ENCODE assay signal across 16 cellular contexts in genomic region chr13:28147489-28147888, GRCh38. TPM values are rescaled to one million over a fixed set of nuclear protein-coding genes. Genes with fewer than 3 reads are reported as not detected.
A peak's percentile ranks its signal among the peaks of the same experiment; 100 is the strongest.
DNase-seq lines count a peak whose midpoint lies in the region; ATAC-seq and TF ChIP-seq lines count a peak whose summit lies in the region.
"Had no signal": no experiment of that assay in that cellular context is flagged by ENCODE, and none has a peak within 500 bp of the region (broad histone marks: within the 10 kb centered on the region; RNA-seq: fewer than 3 reads in every experiment).

No MANE protein-coding gene starts in this region.

- H3K4me3 ChIP-seq in foreskin fibroblast (ENCODE audit: low read depth in 1 of 2, low read length in 2 of 2), result no peak overlapping the region
- H3K4me3 ChIP-seq in naive thymus-derived CD4-positive, alpha-beta T cell (ENCODE audit: low read length), result no peak overlapping the region
- H3K4me3 ChIP-seq: K562, Peyer's patch, SK-N-MC had no signal

- POLR2A ChIA-PET in activated CD4-positive, alpha-beta T cell treated with anti-CD3 and anti-CD28 coated beads for 36 hours (lab: Charles Lee), result interaction anchor here (0.5 to 1.6 kb wide), 4 partner anchors 10 to 410 kb away, joined by 3 to 4 read pairs (median 4); partner anchors contain the start of gene PAN3
- POLR2A ChIA-PET in WTC11 (lab: Charles Lee), result no interaction called here
- POLR2A ChIA-PET in naive thymus-derived CD4-positive, alpha-beta T cell (lab: Charles Lee), result interaction anchor here (0.6 to 1.2 kb wide), 3 partner anchors 38 to 137 kb away, joined by 3 to 4 read pairs (median 3); no protein-coding TSS in a partner anchor

- no peaks in the 10 kb centered on the region for H3K9me3 ChIP-seq in naive thymus-derived CD4-positive, alpha-beta T cell (ENCODE audit: control insufficient read depth in 2 of 3, low read length in 3 of 3)
- H3K9me3 ChIP-seq: Peyer's patch had no signal

- H3K27me3 Mint-ChIP-seq in activated CD4-positive, alpha-beta T cell treated with anti-CD3 and anti-CD28 coated beads for 36 hours, result no peaks in the 10 kb centered on the region
- no peaks in the 10 kb centered on the region for H3K27me3 Mint-ChIP-seq in WTC11 (ENCODE audit: low read depth)
- no peaks in the 10 kb centered on the region for H3K27me3 Mint-ChIP-seq in naive thymus-derived CD4-positive, alpha-beta T cell

- peak; percentile 17 for DNase-seq in activated CD4-positive, alpha-beta T cell treated with anti-CD3 and anti-CD28 coated beads for 36 hours
- DNase-seq in activated CD4-positive, alpha-beta T cell treated with anti-CD3 and anti-CD28 coated beads, Interleukin-2, amount 50 U/mL, for 48 hours, result no peak
- peak; percentile 1 for DNase-seq in EH (ENCODE audit: low read depth)
- DNase-seq in WTC11 (ENCODE audit: low spot score), result no peak
- DNase-seq in foreskin fibroblast, result peak; percentile 14 to 26
- DNase-seq in naive thymus-derived CD4-positive, alpha-beta T cell, result no peak
- no peak for DNase-seq in putamen (ENCODE audit: low spot score)
- DNase-seq: cortex of kidney; natural killer cell; NCI-H82; Peyer's patch; stimulated activated naive CD4-positive, alpha-beta T cell treated with Interleukin-2 at 50 U/mL for 16 hours had no signal

- H3K36me3 ChIP-seq in naive thymus-derived CD4-positive, alpha-beta T cell (ENCODE audit: control insufficient read depth in 2 of 3, insufficient read depth in 3 of 3, low read length in 3 of 3), result no peaks in the 10 kb centered on the region
- H3K36me3 ChIP-seq: Peyer's patch had no signal

- H3K4me3 Mint-ChIP-seq in activated CD4-positive, alpha-beta T cell treated with anti-CD3 and anti-CD28 coated beads for 36 hours, result no peak overlapping the region
- H3K4me3 Mint-ChIP-seq in WTC11, result no peak overlapping the region
- peak overlapping the region in 4 of 10 donors; percentile 6 to 50 (median 27) for H3K4me3 Mint-ChIP-seq in naive thymus-derived CD4-positive, alpha-beta T cell
- H3K4me3 Mint-ChIP-seq: natural killer cell had no signal

- H3K4me1 Mint-ChIP-seq in activated CD4-positive, alpha-beta T cell treated with anti-CD3 and anti-CD28 coated beads for 36 hours, result peaks cover 52% of the 10 kb centered on the region
- peaks cover 27% of the 10 kb centered on the region for H3K4me1 Mint-ChIP-seq in WTC11
- H3K4me1 Mint-ChIP-seq in naive thymus-derived CD4-positive, alpha-beta T cell, result peaks cover 12 to 93% (median 70%) of the 10 kb centered on the region in 7 donors

- H3K27ac ChIP-seq in naive thymus-derived CD4-positive, alpha-beta T cell (ENCODE audit: low read depth, low read length), result no peak overlapping the region
- H3K27ac ChIP-seq: epithelial cell of prostate, Peyer's patch, SK-N-MC had no signal

- H3K4me1 ChIP-seq in naive thymus-derived CD4-positive, alpha-beta T cell (ENCODE audit: control insufficient read depth in 2 of 2, insufficient read depth in 2 of 2, low read length in 2 of 2), result peaks cover 7 to 16% of the 10 kb centered on the region in 2 donors

- no peak overlapping the region for H3K27ac Mint-ChIP-seq in activated CD4-positive, alpha-beta T cell treated with anti-CD3 and anti-CD28 coated beads for 36 hours
- peak overlapping the region; percentile 60 for H3K27ac Mint-ChIP-seq in WTC11
- peak overlapping the region in 1 of 9 donors; percentile 41 for H3K27ac Mint-ChIP-seq in naive thymus-derived CD4-positive, alpha-beta T cell
- H3K27ac Mint-ChIP-seq: natural killer cell had no signal

- no peaks in the 10 kb centered on the region for H3K27me3 ChIP-seq in naive thymus-derived CD4-positive, alpha-beta T cell (ENCODE audit: control insufficient read depth in 2 of 2, insufficient read depth in 2 of 2, low read length in 2 of 2)
- H3K27me3 ChIP-seq: Peyer's patch had no signal

- CTCF ChIA-PET in activated CD4-positive, alpha-beta T cell treated with anti-CD3 and anti-CD28 coated beads for 36 hours (lab: Charles Lee), result interaction anchor here (0.6 to 1.5 kb wide), 3 partner anchors 9 to 721 kb away, joined by 3 to 7 read pairs (median 6); no protein-coding TSS in a partner anchor
- CTCF ChIA-PET in WTC11 (lab: Charles Lee), result no interaction called here
- CTCF ChIA-PET in naive thymus-derived CD4-positive, alpha-beta T cell (lab: Charles Lee), result no interaction called here

- peak; percentile 84 for ATAC-seq in activated CD4-positive, alpha-beta T cell treated with anti-CD3 and anti-CD28 coated beads for 36 hours
- ATAC-seq in WTC11, result no peak
- no peak for ATAC-seq in naive thymus-derived CD4-positive, alpha-beta T cell
- ATAC-seq in HG03039 (IDR thresholded peaks at IDR 0.05; ENCODE audit: unreplicated experiment), result no peak
- ATAC-seq: K562, natural killer cell had no signal

- intact Hi-C loops in activated CD4-positive, alpha-beta T cell treated with anti-CD3 and anti-CD28 coated beads for 36 hours (cut with DNase I, micrococcal nuclease), result loop anchor here in 1 of 2 experiments (2.0 kb wide), 1 partner anchor 57 kb away; no protein-coding TSS in a partner anchor
- intact Hi-C loops in naive thymus-derived CD4-positive, alpha-beta T cell (cut with micrococcal nuclease), result no loop called here

- TF ChIP-seq CTCF in WTC11 (IDR thresholded peaks at IDR 0.05) (no peak), foreskin fibroblast (IDR thresholded peaks at IDR 0.05; ENCODE audit: low read depth, low read length) (no peak)

- no peaks in the 10 kb centered on the region for H3K9me3 Mint-ChIP-seq in activated CD4-positive, alpha-beta T cell treated with anti-CD3 and anti-CD28 coated beads for 36 hours (ENCODE audit: low read depth)
- no peaks in the 10 kb centered on the region for H3K9me3 Mint-ChIP-seq in WTC11
- H3K9me3 Mint-ChIP-seq in naive thymus-derived CD4-positive, alpha-beta T cell, result no peaks in the 10 kb centered on the region
- H3K9me3 Mint-ChIP-seq: natural killer cell had no signal

- H3K36me3 Mint-ChIP-seq in activated CD4-positive, alpha-beta T cell treated with anti-CD3 and anti-CD28 coated beads for 36 hours (ENCODE audit: low read depth), result peaks cover 12% of the 10 kb centered on the region
- peaks cover 3% of the 10 kb centered on the region; the same call in 1 of the 2 replicates for H3K36me3 Mint-ChIP-seq in WTC11
- H3K36me3 Mint-ChIP-seq in naive thymus-derived CD4-positive, alpha-beta T cell, result peaks cover 0 to 22% (median 12%) of the 10 kb centered on the region in 5 donors
- H3K36me3 Mint-ChIP-seq: natural killer cell had no signal

TF ChIP-seq in WTC11, 78 proteins besides CTCF, POLR2A, EP300 and RAD21 (continues in another document):
- no peak for TF ChIP-seq MLX (CRISPR knock-in tag; IDR thresholded peaks at IDR 0.05)
- TF ChIP-seq GABPB1 (CRISPR knock-in tag; IDR thresholded peaks at IDR 0.05), result no peak
- no peak for TF ChIP-seq ZNF512 (CRISPR knock-in tag; IDR thresholded peaks at IDR 0.05; ENCODE audit: borderline replicate concordance)
- no peak for TF ChIP-seq MXD4 (CRISPR knock-in tag; IDR thresholded peaks at IDR 0.05; ENCODE audit: borderline replicate concordance)

RNA-seq across cellular contexts. Expression of gene PAN3, which starts 9.1 kb away (rescaled TPM):
- 10 to 100 TPM; 26.6 to 27.3 TPM for total RNA-seq in activated CD4-positive, alpha-beta T cell treated with anti-CD3 and anti-CD28 coated beads for 36 hours
- total RNA-seq in WTC11 (2021), result 33.1 to 37.8 TPM (median 34.2 TPM) in 3 replicates
- 10 to 100 TPM; 49.9 to 82.5 (median 76.4) TPM for total RNA-seq in naive thymus-derived CD4-positive, alpha-beta T cell
- 1 to 10 TPM; 3.9 to 5.0 TPM for polyA plus RNA-seq in naive thymus-derived CD4-positive, alpha-beta T cell

RNA-seq across cellular contexts. Expression of gene FLT3, which starts 47.1 kb away (rescaled TPM):
- under 1 TPM; 0.09 to 0.12 TPM for total RNA-seq in activated CD4-positive, alpha-beta T cell treated with anti-CD3 and anti-CD28 coated beads for 36 hours
- 0.15 to 0.34 TPM (median 0.16 TPM) in 3 replicates for total RNA-seq in WTC11 (2021)
- total RNA-seq in naive thymus-derived CD4-positive, alpha-beta T cell, result 1 to 10 TPM in 1 of 5 experiments, under 1 TPM in 1, not detected in 3; 0.77 to 3.4 TPM
- polyA plus RNA-seq in naive thymus-derived CD4-positive, alpha-beta T cell, result not detected
- total RNA-seq: K562 had no signal
- polyA plus RNA-seq: K562 had no signal

Comparison
In these comparisons a context has a peak if more than half of its experiments do, and no peak if none do; other contexts are left out.
1. DNase-seq: peak in activated CD4-positive, alpha-beta T cell treated with anti-CD3 and anti-CD28 coated beads for 36 hours (single experiment), EH (single experiment) and foreskin fibroblast (2 of 2); none in activated CD4-positive, alpha-beta T cell treated with anti-CD3 and anti-CD28 coated beads, Interleukin-2, amount 50 U/mL, for 48 hours (0 of 2), WTC11 (single experiment), naive thymus-derived CD4-positive, alpha-beta T cell (0 of 9) and putamen (single experiment).